In the genomic region with DNA sequence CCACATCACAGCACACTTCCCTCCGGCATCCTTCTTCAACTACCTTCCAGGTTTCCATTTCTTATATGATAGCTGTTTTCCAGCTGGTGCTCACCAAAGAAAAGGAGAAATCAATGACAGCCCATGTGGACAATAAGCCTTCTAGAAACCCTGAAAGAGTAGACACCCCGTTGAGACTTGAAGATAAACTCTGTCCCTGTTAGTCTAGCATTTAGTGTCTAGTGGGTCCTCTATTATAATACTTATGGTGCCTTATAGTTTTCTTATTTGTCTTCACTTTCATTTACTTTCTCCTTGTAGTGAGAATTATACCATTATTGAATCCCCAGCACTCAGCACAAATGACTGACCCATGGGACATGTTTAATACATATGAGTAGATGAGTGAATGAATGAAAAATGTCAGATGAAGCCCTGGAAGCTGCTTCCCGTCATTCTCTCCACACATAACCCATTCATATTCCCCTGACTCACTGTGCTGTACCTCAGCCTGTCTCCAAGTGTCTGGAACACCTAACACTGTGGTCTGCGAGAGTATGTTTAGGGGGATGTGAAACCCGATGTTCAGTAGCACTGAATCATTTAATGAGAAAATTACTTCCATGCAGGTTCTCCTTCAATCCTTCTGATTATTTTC, we compare ENCODE assay signal across 3 cellular contexts.
TF ChIP-seq lines count a peak whose summit lies in the region.

No MANE protein-coding gene starts in this region.

TF ChIP-seq in HepG2, 621 proteins besides CTCF, POLR2A, EP300 and RAD21:
- TF ChIP-seq ZSCAN30 (CRISPR knock-in tag; IDR thresholded peaks at IDR 0.05) (no peak), MAZ (IDR thresholded peaks at IDR 0.05; ENCODE audit: borderline replicate concordance, low read depth, low read length) (no peak), MAZ (CRISPR knock-in tag; IDR thresholded peaks at IDR 0.05; ENCODE audit: low read depth) (no peak), GZF1 (CRISPR knock-in tag; IDR thresholded peaks at IDR 0.05) (0 out of 2 replicates have a peak, but pooled peaks have one; percentile 72), HNRNPH1 (optimal IDR thresholded peaks at IDR 0.05; ENCODE audit: low read depth, low read length) (no peak)
TF ChIP-seq in HepG2: peak in this region for 1.

TF ChIP-seq in H1, 55 proteins besides CTCF, POLR2A, EP300 and RAD21:
- TF ChIP-seq, protein P1, sequence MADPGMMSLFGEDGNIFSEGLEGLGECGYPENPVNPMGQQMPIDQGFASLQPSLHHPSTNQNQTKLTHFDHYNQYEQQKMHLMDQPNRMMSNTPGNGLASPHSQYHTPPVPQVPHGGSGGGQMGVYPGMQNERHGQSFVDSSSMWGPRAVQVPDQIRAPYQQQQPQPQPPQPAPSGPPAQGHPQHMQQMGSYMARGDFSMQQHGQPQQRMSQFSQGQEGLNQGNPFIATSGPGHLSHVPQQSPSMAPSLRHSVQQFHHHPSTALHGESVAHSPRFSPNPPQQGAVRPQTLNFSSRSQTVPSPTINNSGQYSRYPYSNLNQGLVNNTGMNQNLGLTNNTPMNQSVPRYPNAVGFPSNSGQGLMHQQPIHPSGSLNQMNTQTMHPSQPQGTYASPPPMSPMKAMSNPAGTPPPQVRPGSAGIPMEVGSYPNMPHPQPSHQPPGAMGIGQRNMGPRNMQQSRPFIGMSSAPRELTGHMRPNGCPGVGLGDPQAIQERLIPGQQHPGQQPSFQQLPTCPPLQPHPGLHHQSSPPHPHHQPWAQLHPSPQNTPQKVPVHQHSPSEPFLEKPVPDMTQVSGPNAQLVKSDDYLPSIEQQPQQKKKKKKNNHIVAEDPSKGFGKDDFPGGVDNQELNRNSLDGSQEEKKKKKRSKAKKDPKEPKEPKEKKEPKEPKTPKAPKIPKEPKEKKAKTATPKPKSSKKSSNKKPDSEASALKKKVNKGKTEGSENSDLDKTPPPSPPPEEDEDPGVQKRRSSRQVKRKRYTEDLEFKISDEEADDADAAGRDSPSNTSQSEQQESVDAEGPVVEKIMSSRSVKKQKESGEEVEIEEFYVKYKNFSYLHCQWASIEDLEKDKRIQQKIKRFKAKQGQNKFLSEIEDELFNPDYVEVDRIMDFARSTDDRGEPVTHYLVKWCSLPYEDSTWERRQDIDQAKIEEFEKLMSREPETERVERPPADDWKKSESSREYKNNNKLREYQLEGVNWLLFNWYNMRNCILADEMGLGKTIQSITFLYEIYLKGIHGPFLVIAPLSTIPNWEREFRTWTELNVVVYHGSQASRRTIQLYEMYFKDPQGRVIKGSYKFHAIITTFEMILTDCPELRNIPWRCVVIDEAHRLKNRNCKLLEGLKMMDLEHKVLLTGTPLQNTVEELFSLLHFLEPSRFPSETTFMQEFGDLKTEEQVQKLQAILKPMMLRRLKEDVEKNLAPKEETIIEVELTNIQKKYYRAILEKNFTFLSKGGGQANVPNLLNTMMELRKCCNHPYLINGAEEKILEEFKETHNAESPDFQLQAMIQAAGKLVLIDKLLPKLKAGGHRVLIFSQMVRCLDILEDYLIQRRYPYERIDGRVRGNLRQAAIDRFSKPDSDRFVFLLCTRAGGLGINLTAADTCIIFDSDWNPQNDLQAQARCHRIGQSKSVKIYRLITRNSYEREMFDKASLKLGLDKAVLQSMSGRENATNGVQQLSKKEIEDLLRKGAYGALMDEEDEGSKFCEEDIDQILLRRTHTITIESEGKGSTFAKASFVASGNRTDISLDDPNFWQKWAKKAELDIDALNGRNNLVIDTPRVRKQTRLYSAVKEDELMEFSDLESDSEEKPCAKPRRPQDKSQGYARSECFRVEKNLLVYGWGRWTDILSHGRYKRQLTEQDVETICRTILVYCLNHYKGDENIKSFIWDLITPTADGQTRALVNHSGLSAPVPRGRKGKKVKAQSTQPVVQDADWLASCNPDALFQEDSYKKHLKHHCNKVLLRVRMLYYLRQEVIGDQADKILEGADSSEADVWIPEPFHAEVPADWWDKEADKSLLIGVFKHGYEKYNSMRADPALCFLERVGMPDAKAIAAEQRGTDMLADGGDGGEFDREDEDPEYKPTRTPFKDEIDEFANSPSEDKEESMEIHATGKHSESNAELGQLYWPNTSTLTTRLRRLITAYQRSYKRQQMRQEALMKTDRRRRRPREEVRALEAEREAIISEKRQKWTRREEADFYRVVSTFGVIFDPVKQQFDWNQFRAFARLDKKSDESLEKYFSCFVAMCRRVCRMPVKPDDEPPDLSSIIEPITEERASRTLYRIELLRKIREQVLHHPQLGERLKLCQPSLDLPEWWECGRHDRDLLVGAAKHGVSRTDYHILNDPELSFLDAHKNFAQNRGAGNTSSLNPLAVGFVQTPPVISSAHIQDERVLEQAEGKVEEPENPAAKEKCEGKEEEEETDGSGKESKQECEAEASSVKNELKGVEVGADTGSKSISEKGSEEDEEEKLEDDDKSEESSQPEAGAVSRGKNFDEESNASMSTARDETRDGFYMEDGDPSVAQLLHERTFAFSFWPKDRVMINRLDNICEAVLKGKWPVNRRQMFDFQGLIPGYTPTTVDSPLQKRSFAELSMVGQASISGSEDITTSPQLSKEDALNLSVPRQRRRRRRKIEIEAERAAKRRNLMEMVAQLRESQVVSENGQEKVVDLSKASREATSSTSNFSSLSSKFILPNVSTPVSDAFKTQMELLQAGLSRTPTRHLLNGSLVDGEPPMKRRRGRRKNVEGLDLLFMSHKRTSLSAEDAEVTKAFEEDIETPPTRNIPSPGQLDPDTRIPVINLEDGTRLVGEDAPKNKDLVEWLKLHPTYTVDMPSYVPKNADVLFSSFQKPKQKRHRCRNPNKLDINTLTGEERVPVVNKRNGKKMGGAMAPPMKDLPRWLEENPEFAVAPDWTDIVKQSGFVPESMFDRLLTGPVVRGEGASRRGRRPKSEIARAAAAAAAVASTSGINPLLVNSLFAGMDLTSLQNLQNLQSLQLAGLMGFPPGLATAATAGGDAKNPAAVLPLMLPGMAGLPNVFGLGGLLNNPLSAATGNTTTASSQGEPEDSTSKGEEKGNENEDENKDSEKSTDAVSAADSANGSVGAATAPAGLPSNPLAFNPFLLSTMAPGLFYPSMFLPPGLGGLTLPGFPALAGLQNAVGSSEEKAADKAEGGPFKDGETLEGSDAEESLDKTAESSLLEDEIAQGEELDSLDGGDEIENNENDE (IDR thresholded peaks at IDR 0.05; ENCODE audit: insufficient replicate concordance, low read length) = peak; percentile 69
- TF ChIP-seq POU5F1 (IDR thresholded peaks at IDR 0.05; ENCODE audit: low read depth, low read length) = no peak

TF ChIP-seq in neural cell, 6 proteins besides CTCF, POLR2A, EP300 and RAD21:
- TF ChIP-seq REST (IDR thresholded peaks at IDR 0.05; ENCODE audit: borderline replicate concordance) (peak; percentile 66), MXI1 (conservative IDR thresholded peaks at IDR 0.05; ENCODE audit: poor library complexity, severe bottlenecking) (no peak), SMC3 (conservative IDR thresholded peaks at IDR 0.05; ENCODE audit: poor library complexity) (no peak), POLR2AphosphoS5 (IDR thresholded peaks at IDR 0.05) (peak; percentile 75)
